ENCODE assay signal across 8 cellular contexts in genomic region chr6:29388533-29388932, GRCh38.
"Had no signal": no experiment of that assay in that cellular context is flagged by ENCODE, and none has a peak within 500 bp of the region (broad histone marks: within the 10 kb centered on the region; RNA-seq: fewer than 3 reads in every experiment).

No MANE protein-coding gene starts in this region.

- H3K9me3 ChIP-seq: HAP-1 had no signal

- H3K27ac ChIP-seq: GM23248 had no signal

- DNase-seq: GM23248, GOT3, H7, H9, HCEC 1CT, HFFc6 had no signal

- H3K4me3 ChIP-seq: GM23248, GM23338, HAP-1 had no signal

- H3K36me3 ChIP-seq: HAP-1 had no signal

- H3K4me1 ChIP-seq: HAP-1 had no signal
